9 cellular contexts compared by ENCODE assay signal in the genomic region with DNA sequence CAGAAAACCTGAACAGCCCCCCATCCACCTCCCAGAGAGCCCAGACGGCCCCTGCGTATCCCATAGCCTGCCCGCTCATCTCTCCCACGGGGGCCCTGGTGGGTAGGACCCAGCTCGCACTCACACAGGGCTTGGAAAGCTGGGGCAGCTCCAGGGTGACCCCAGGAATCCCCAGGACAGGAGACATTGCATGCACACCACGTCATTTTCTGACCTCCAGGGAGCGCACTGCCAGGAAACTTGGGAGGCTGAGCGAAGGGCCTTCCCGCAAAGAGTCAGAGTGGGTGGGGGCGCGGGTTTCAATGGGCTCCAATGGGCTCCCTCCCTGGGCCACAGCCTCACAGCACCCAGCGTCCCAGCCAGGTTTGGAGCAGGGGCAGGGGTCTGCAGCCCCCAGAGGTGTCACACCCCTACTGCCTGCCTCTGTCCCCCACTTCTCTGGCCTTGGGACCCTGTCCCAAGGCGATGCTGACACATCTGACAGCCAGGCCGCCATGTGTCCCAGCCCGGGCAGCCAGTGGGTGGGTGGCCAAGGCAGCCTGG. TPM values are rescaled to one million over a fixed set of nuclear protein-coding genes. Genes with fewer than 3 reads are reported as not detected.
DNase-seq lines count a peak whose midpoint lies in the region; ATAC-seq, FAIRE-seq and TF ChIP-seq lines count a peak whose summit lies in the region.
"Had no signal": no experiment of that assay in that cellular context is flagged by ENCODE, and none has a peak within 500 bp of the region (broad histone marks: within the 10 kb centered on the region; RNA-seq: fewer than 3 reads in every experiment).

No MANE protein-coding gene starts in this region.

- in situ Hi-C loops in astrocyte of the cerebellum (cut with HindIII; ENCODE audit: low sequenced_read_pairs), result no loop called here
- in situ Hi-C loops in HepG2 (cut with HindIII; ENCODE audit: extremely low pct_ligation_motif_present, low pct_unique_long_range_greater_than_20kb), result no loop called here

- POLR2A ChIA-PET in AG04449 (lab: Yijun Ruan, JAX) (no interaction called here), HepG2 (lab: Yijun Ruan, JAX) (interaction anchor here (1.8 kb wide), 1 partner anchor 136 kb away, joined by 6 read pairs; no protein-coding TSS in a partner anchor)
- POLR2A ChIA-PET in CD4-positive, alpha-beta memory T cell (lab: Charles Lee; ENCODE audit: partially characterized antibody), result no interaction called here

- no peaks in the 10 kb centered on the region for H3K36me3 Mint-ChIP-seq in CD4-positive, alpha-beta memory T cell
- no peaks in the 10 kb centered on the region for H3K36me3 Mint-ChIP-seq in T-helper 17 cell (ENCODE audit: low read depth)

- TF ChIP-seq POLR2A in HepG2 (IDR thresholded peaks at IDR 0.05; ENCODE audit: insufficient read depth in 1 of 2, low read depth in 2 of 2, low read length in 2 of 2), result no peak

- TF ChIP-seq EP300 in HepG2 (IDR thresholded peaks at IDR 0.05; ENCODE audit: low read depth in 2 of 2, low read length in 2 of 2) (no peak), HepG2 (CRISPR knock-in tag; IDR thresholded peaks at IDR 0.05; ENCODE audit: borderline replicate concordance) (no peak)

- H2AFZ ChIP-seq in HepG2 (ENCODE audit: low read length), result no peak overlapping the region

- H3K4me2 ChIP-seq in HepG2 (ENCODE audit: low read depth, low read length), result peak overlapping the region; percentile 48

- H3K4me3 ChIP-seq in AG04449 (ENCODE audit: low read depth, low read length) (no peak overlapping the region; the same call in 1 of the 2 replicates), astrocyte of the cerebellum (ENCODE audit: low read depth, low read length) (no peak overlapping the region), HepG2 (replicated peaks in 1 of 3; ENCODE audit: insufficient read depth in 1 of 3, low read depth in 2 of 3, low read length in 3 of 3) (peak overlapping the region in 1 of 3 experiments; percentile 32; a peak in 1 of 6 replicates)
- H3K4me3 ChIP-seq in CD4-positive, alpha-beta memory T cell (ENCODE audit: low read length in 2 of 2), result no peak overlapping the region

- intact Hi-C loops in HepG2 (cut with micrococcal nuclease; ENCODE audit: unreplicated experiment), result no loop called here
- intact Hi-C loops in CD4-positive, alpha-beta memory T cell (cut with micrococcal nuclease), result no loop called here

- H3K9me3 ChIP-seq in HepG2 (ENCODE audit: low read length) (no peaks in the 10 kb centered on the region), T-helper 17 cell (ENCODE audit: control insufficient read depth, low read length, poor library complexity, severe bottlenecking) (no peaks in the 10 kb centered on the region)
- H3K9me3 ChIP-seq in CD4-positive, alpha-beta memory T cell (ENCODE audit: control insufficient read depth in 1 of 2, low read length in 2 of 2), result no peaks in the 10 kb centered on the region

- no peaks in the 10 kb centered on the region for H3K79me2 ChIP-seq in HepG2 (ENCODE audit: insufficient read depth, low read length)

- no peaks in the 10 kb centered on the region for H4K20me1 ChIP-seq in HepG2 (ENCODE audit: insufficient read depth, low read length)

- H3K4me3 Mint-ChIP-seq in CD4-positive, alpha-beta memory T cell, result no peak overlapping the region
- no peak overlapping the region for H3K4me3 Mint-ChIP-seq in T-helper 17 cell

- H3K36me3 ChIP-seq in HepG2 (replicated peaks in 1 of 2; ENCODE audit: control insufficient read depth in 1 of 2, insufficient read depth in 2 of 2, low read length in 2 of 2), result no peaks in the 10 kb centered on the region
- no peaks in the 10 kb centered on the region for H3K36me3 ChIP-seq in CD4-positive, alpha-beta memory T cell (ENCODE audit: insufficient read depth, low read length)

- peak; percentile 12 for DNase-seq in AG04449 (ENCODE audit: low read depth, low spot score)
- peak; percentile 92 for DNase-seq in HT-29 (ENCODE audit: low spot score)
- peak; percentile 63 for DNase-seq in astrocyte of the cerebellum (ENCODE audit: low read depth)
- peak; percentile 50 for DNase-seq in HepG2 (ENCODE audit: low spot score)
- DNase-seq in CD4-positive, alpha-beta memory T cell, result no peak
- no peak for DNase-seq in NCI-H187 (lab: John Stamatoyannopoulos, UW)
- DNase-seq in activated T-cell treated with anti-CD3 and anti-CD28 coated beads, Interleukin-2, amount 50 U/mL, for 1 hour, result no peak
- DNase-seq in T-helper 17 cell, result no peak

- peaks cover 3 to 13% of the 10 kb centered on the region in 2 donors for H3K27me3 Mint-ChIP-seq in CD4-positive, alpha-beta memory T cell
- H3K27me3 Mint-ChIP-seq in T-helper 17 cell, result peaks cover 34% of the 10 kb centered on the region

- no peak overlapping the region for H3K9ac ChIP-seq in HepG2 (ENCODE audit: insufficient read depth, low read depth, low read length)

- TF ChIP-seq CTCF in AG04449 (IDR thresholded peaks at IDR 0.05; ENCODE audit: insufficient read depth, low read length, missing control alignments) (peak; percentile 28), astrocyte of the cerebellum (IDR thresholded peaks at IDR 0.05; ENCODE audit: low read depth, low read length, missing control alignments) (peak; percentile 36), HepG2 (CRISPR knock-in tag; IDR thresholded peaks at IDR 0.05) (peak; percentile 70)

- TF ChIP-seq RAD21 in HepG2 (CRISPR knock-in tag; IDR thresholded peaks at IDR 0.05), result no peak

- CTCF ChIA-PET in AG04449 (lab: Yijun Ruan, JAX) (interaction anchor here (1.0 to 13.7 kb wide), 4 partner anchors 57 to 145 kb away, joined by 3 to 671 read pairs (median 4); no protein-coding TSS in a partner anchor), HepG2 (lab: Yijun Ruan, JAX; ENCODE audit: low intra/inter-chr PET ratio, low total read pairs) (interaction anchor here (1.8 to 4.0 kb wide), 2 partner anchors 174 to 325 kb away, joined by 5 to 56 read pairs; no protein-coding TSS in a partner anchor)
- CTCF ChIA-PET in CD4-positive, alpha-beta memory T cell (lab: Charles Lee; ENCODE audit: partially characterized antibody), result interaction anchor here (1.2 kb wide), 1 partner anchor 132 kb away, joined by 4 read pairs; no protein-coding TSS in a partner anchor

- no peak for FAIRE-seq in HepG2 (lab: Jason Lieb, UNC)
- FAIRE-seq: islet of Langerhans had no signal

- ATAC-seq in HepG2, result peak; percentile 10; the same call in 2 of the 3 replicates
- ATAC-seq in T-helper 17 cell, result no peak

- H3K27ac Mint-ChIP-seq in CD4-positive, alpha-beta memory T cell, result no peak overlapping the region
- H3K27ac Mint-ChIP-seq in T-helper 17 cell, result no peak overlapping the region

- H3K9me3 Mint-ChIP-seq in CD4-positive, alpha-beta memory T cell, result no peaks in the 10 kb centered on the region

- peaks cover 71% of the 10 kb centered on the region for H3K4me1 ChIP-seq in HepG2 (ENCODE audit: insufficient read depth, low read length)
- no peaks in the 10 kb centered on the region for H3K4me1 ChIP-seq in CD4-positive, alpha-beta memory T cell (ENCODE audit: insufficient read depth, low read length)

- BruUV-seq in HepG2 (replicated peaks; lab: Mats Ljungman, UMichigan), result no TSS peak

- no peaks in the 10 kb centered on the region for H3K4me1 Mint-ChIP-seq in CD4-positive, alpha-beta memory T cell
- peaks cover 8% of the 10 kb centered on the region for H3K4me1 Mint-ChIP-seq in T-helper 17 cell

- no peak overlapping the region for H3K27ac ChIP-seq in HepG2 (ENCODE audit: extremely low read length, insufficient read depth, low read length)
- H3K27ac ChIP-seq in CD4-positive, alpha-beta memory T cell (ENCODE audit: low read depth, low read length), result no peak overlapping the region

- peaks cover 0 to 2% of the 10 kb centered on the region in 2 experiments; a peak in 2 of 5 replicates for H3K27me3 ChIP-seq in HepG2 (ENCODE audit: control insufficient read depth in 1 of 2, insufficient read depth in 2 of 2, low read length in 2 of 2)
- no peaks in the 10 kb centered on the region for H3K27me3 ChIP-seq in CD4-positive, alpha-beta memory T cell (ENCODE audit: insufficient read depth, low read length)

- 38% methylated on average over 12 of the region's 15 CpGs for WGBS in HepG2 (ENCODE audit: low lambda C conversion rate)

RNA-seq across cellular contexts. Expression of a gene that starts 8.2 kb away (rescaled TPM):
- 59.9 and 63.4 TPM in 2 replicates for total RNA-seq in HT-29 (2014; rRNA removed; shearing (Covaris generic))
- total RNA-seq in HepG2 (2016; rRNA removed; fragmentation: Illumina TruSeq; extraction: Trizol) (0.60 TPM in 1 of 2 replicates, not detected in the other), T-helper 17 cell (not detected)
- total RNA-seq in HepG2 (2016; cell fraction: cytosol; rRNA removed; fragmentation: Illumina TruSeq; extraction: Trizol; ENCODE audit: low read depth), result not detected in 2 replicates
- 0.19 TPM in 1 of 2 replicates, not detected in the other for total RNA-seq in HepG2 (2016; cell fraction: insoluble cytoplasmic fraction; rRNA removed; fragmentation: Illumina TruSeq; extraction: Trizol)
- 0.12 and 0.24 TPM in 2 replicates for total RNA-seq in HepG2 (2016; cell fraction: membrane; rRNA removed; fragmentation: Illumina TruSeq; extraction: Trizol)
- total RNA-seq in HepG2 (2016; cell fraction: nucleus; rRNA removed; fragmentation: Illumina TruSeq; extraction: Trizol), result 0.38 and 1.4 TPM in 2 replicates
- 2.1 and 2.3 TPM in 2 replicates for polyA plus RNA-seq in HepG2 (2011; rRNA removed)
- 0.23 and 0.67 TPM in 2 replicates for polyA plus RNA-seq in HepG2 (2011; cell fraction: cytosol; rRNA removed)
- 64.9 and 87.5 TPM in 2 replicates for polyA plus RNA-seq in HepG2 (2011; cell fraction: nucleus; rRNA removed)
- 0.56 and 1.3 TPM in 2 replicates for polyA plus RNA-seq in HepG2 (2012)
- not detected in 2 replicates for polyA plus RNA-seq in HepG2 (2016; cell fraction: cytosol; fragmentation: Illumina TruSeq; extraction: Trizol; ENCODE audit: low read depth)
- not detected in 2 replicates for polyA plus RNA-seq in HepG2 (2016; cell fraction: insoluble cytoplasmic fraction; fragmentation: Illumina TruSeq; extraction: Trizol; ENCODE audit: low read depth)
- polyA plus RNA-seq in HepG2 (2016; cell fraction: membrane; fragmentation: Illumina TruSeq; extraction: Trizol; ENCODE audit: low read depth), result not detected in 2 replicates
- 1.7 and 2.2 TPM in 2 replicates for polyA plus RNA-seq in HepG2 (2016; cell fraction: nucleus; fragmentation: Illumina TruSeq; extraction: Trizol; ENCODE audit: insufficient read depth, low read depth)
- 0.28 TPM in 1 of 2 replicates, not detected in the other for polyA minus RNA-seq in HepG2 (2011; rRNA and poly(A)+ RNA removed; ENCODE audit: low replicate concordance)
- 0.62 TPM in 1 of 2 replicates, not detected in the other for polyA minus RNA-seq in HepG2 (2011; cell fraction: cytosol; rRNA and poly(A)+ RNA removed)
- polyA minus RNA-seq in HepG2 (2011; cell fraction: nucleus; rRNA and poly(A)+ RNA removed), result 2.9 and 3.7 TPM in 2 replicates
- not detected for total RNA-seq in CD4-positive, alpha-beta memory T cell
- not detected for polyA plus RNA-seq in CD4-positive, alpha-beta memory T cell

RNA-seq across cellular contexts. Expression of a gene that starts 12.2 kb away (rescaled TPM):
- 4.6 and 17.2 TPM in 2 replicates for total RNA-seq in HT-29 (2014; rRNA removed; shearing (Covaris generic))
- 7.2 and 8.5 TPM in 2 replicates for total RNA-seq in HepG2 (2016; rRNA removed; fragmentation: Illumina TruSeq; extraction: Trizol)
- 4.6 and 5.0 TPM in 2 replicates for total RNA-seq in HepG2 (2016; cell fraction: cytosol; rRNA removed; fragmentation: Illumina TruSeq; extraction: Trizol; ENCODE audit: low read depth)
- total RNA-seq in HepG2 (2016; cell fraction: insoluble cytoplasmic fraction; rRNA removed; fragmentation: Illumina TruSeq; extraction: Trizol), result 6.9 and 7.7 TPM in 2 replicates
- total RNA-seq in HepG2 (2016; cell fraction: membrane; rRNA removed; fragmentation: Illumina TruSeq; extraction: Trizol), result 5.9 and 6.3 TPM in 2 replicates
- 2.2 and 3.4 TPM in 2 replicates for total RNA-seq in HepG2 (2016; cell fraction: nucleus; rRNA removed; fragmentation: Illumina TruSeq; extraction: Trizol)
- polyA plus RNA-seq in HepG2 (2011; rRNA removed), result 12.0 and 21.2 TPM in 2 replicates
- 19.5 and 30.5 TPM in 2 replicates for polyA plus RNA-seq in HepG2 (2011; cell fraction: cytosol; rRNA removed)
- 47.5 and 50.6 TPM in 2 replicates for polyA plus RNA-seq in HepG2 (2011; cell fraction: nucleus; rRNA removed)
- polyA plus RNA-seq in HepG2 (2012), result 52.9 and 67.0 TPM in 2 replicates
- polyA plus RNA-seq in HepG2 (2016; cell fraction: cytosol; fragmentation: Illumina TruSeq; extraction: Trizol; ENCODE audit: low read depth), result 7.5 and 8.0 TPM in 2 replicates
- 6.6 and 8.3 TPM in 2 replicates for polyA plus RNA-seq in HepG2 (2016; cell fraction: insoluble cytoplasmic fraction; fragmentation: Illumina TruSeq; extraction: Trizol; ENCODE audit: low read depth)
- 4.0 and 6.2 TPM in 2 replicates for polyA plus RNA-seq in HepG2 (2016; cell fraction: membrane; fragmentation: Illumina TruSeq; extraction: Trizol; ENCODE audit: low read depth)
- 5.3 and 9.8 TPM in 2 replicates for polyA plus RNA-seq in HepG2 (2016; cell fraction: nucleus; fragmentation: Illumina TruSeq; extraction: Trizol; ENCODE audit: insufficient read depth, low read depth)
- 2.8 TPM in 1 of 2 replicates, not detected in the other for polyA minus RNA-seq in HepG2 (2011; rRNA and poly(A)+ RNA removed; ENCODE audit: low replicate concordance)
- 3.9 and 4.6 TPM in 2 replicates for polyA minus RNA-seq in HepG2 (2011; cell fraction: cytosol; rRNA and poly(A)+ RNA removed)
- 2.6 and 3.2 TPM in 2 replicates for polyA minus RNA-seq in HepG2 (2011; cell fraction: nucleus; rRNA and poly(A)+ RNA removed)
- not detected for total RNA-seq in CD4-positive, alpha-beta memory T cell
- not detected for polyA plus RNA-seq in CD4-positive, alpha-beta memory T cell
- not detected for total RNA-seq in T-helper 17 cell

RNA-seq across cellular contexts. Expression of a gene that starts 26.3 kb away (rescaled TPM):
- 0.05 and 0.60 TPM in 2 replicates for total RNA-seq in HT-29 (2014; rRNA removed; shearing (Covaris generic))
- total RNA-seq in HepG2 (2016; rRNA removed; fragmentation: Illumina TruSeq; extraction: Trizol) (0.29 and 1.00 TPM in 2 replicates), T-helper 17 cell (100 to 1,000 TPM; 297 to 299 TPM)
- 0.35 and 2.3 TPM in 2 replicates for total RNA-seq in HepG2 (2016; cell fraction: cytosol; rRNA removed; fragmentation: Illumina TruSeq; extraction: Trizol; ENCODE audit: low read depth)
- total RNA-seq in HepG2 (2016; cell fraction: insoluble cytoplasmic fraction; rRNA removed; fragmentation: Illumina TruSeq; extraction: Trizol), result 0.65 and 1.00 TPM in 2 replicates
- total RNA-seq in HepG2 (2016; cell fraction: membrane; rRNA removed; fragmentation: Illumina TruSeq; extraction: Trizol), result 1.00 and 1.5 TPM in 2 replicates
- total RNA-seq in HepG2 (2016; cell fraction: nucleus; rRNA removed; fragmentation: Illumina TruSeq; extraction: Trizol), result not detected in 2 replicates
- polyA plus RNA-seq in HepG2 (2011; rRNA removed), result 0.59 and 1.5 TPM in 2 replicates
- polyA plus RNA-seq in HepG2 (2011; cell fraction: cytosol; rRNA removed), result 0.87 and 0.93 TPM in 2 replicates
- 1.4 and 10.9 TPM in 2 replicates for polyA plus RNA-seq in HepG2 (2011; cell fraction: nucleus; rRNA removed)
- polyA plus RNA-seq in HepG2 (2012), result 0.93 and 1.1 TPM in 2 replicates
- polyA plus RNA-seq in HepG2 (2016; cell fraction: cytosol; fragmentation: Illumina TruSeq; extraction: Trizol; ENCODE audit: low read depth), result 0.59 and 1.5 TPM in 2 replicates
- 0.38 and 0.45 TPM in 2 replicates for polyA plus RNA-seq in HepG2 (2016; cell fraction: insoluble cytoplasmic fraction; fragmentation: Illumina TruSeq; extraction: Trizol; ENCODE audit: low read depth)
- 0.73 and 1.2 TPM in 2 replicates for polyA plus RNA-seq in HepG2 (2016; cell fraction: membrane; fragmentation: Illumina TruSeq; extraction: Trizol; ENCODE audit: low read depth)
- polyA plus RNA-seq in HepG2 (2016; cell fraction: nucleus; fragmentation: Illumina TruSeq; extraction: Trizol; ENCODE audit: insufficient read depth, low read depth), result 0.79 and 0.90 TPM in 2 replicates
- 0.28 and 0.60 TPM in 2 replicates for polyA minus RNA-seq in HepG2 (2011; rRNA and poly(A)+ RNA removed; ENCODE audit: low replicate concordance)
- 0.59 and 0.70 TPM in 2 replicates for polyA minus RNA-seq in HepG2 (2011; cell fraction: cytosol; rRNA and poly(A)+ RNA removed)
- not detected in 2 replicates for polyA minus RNA-seq in HepG2 (2011; cell fraction: nucleus; rRNA and poly(A)+ RNA removed)
- total RNA-seq in CD4-positive, alpha-beta memory T cell, result 100 to 1,000 TPM; 324 to 327 TPM
- 100 to 1,000 TPM; 253 to 435 TPM for polyA plus RNA-seq in CD4-positive, alpha-beta memory T cell

Comparison
In these comparisons a context has a peak if more than half of its experiments do, and no peak if none do; other contexts are left out.
1. DNase-seq: peak in AG04449 (single experiment), HT-29 (single experiment), astrocyte of the cerebellum (single experiment) and HepG2 (single experiment); none in CD4-positive, alpha-beta memory T cell (0 of 5), NCI-H187 (0 of 2), activated T-cell treated with anti-CD3 and anti-CD28 coated beads, Interleukin-2, amount 50 U/mL, for 1 hour (single experiment) and T-helper 17 cell (0 of 3).
2. RNA of a gene that starts 8.2 kb away (total RNA-seq): 59.9 to 63.4 TPM in HT-29; 0.12 to 1.4 TPM in HepG2, not detected in CD4-positive, alpha-beta memory T cell and not detected in T-helper 17 cell; every median in the first group is over 10 times any median in the second.
3. RNA of a gene that starts 26.3 kb away (total RNA-seq): 324 to 327 TPM in CD4-positive, alpha-beta memory T cell and 297 to 299 TPM in T-helper 17 cell; 0.29 to 2.3 TPM in HepG2 and 0.05 to 0.60 TPM in HT-29; every median in the first group is over 10 times any median in the second.
4. Peak in every context shown above with its lines, with median percentiles within 50 percentile points of each other: CTCF ChIP-seq.